In genomic region chr7:91832493-91833045, GRCh38 we compare ENCODE assay signal across 20 cellular contexts. TPM values are rescaled to one million over a fixed set of nuclear protein-coding genes. Genes with fewer than 3 reads are reported as not detected.
DNase-seq lines count a peak whose midpoint lies in the region; ATAC-seq and TF ChIP-seq lines count a peak whose summit lies in the region.
"Had no signal": no experiment of that assay in that cellular context is flagged by ENCODE, and none has a peak within 500 bp of the region (broad histone marks: within the 10 kb centered on the region; RNA-seq: fewer than 3 reads in every experiment).

No MANE protein-coding gene starts in this region.

- 81 to 86% methylated on average over 7 of the region's 7 CpGs for WGBS in GM23248 (ENCODE audit: low coverage in 1 of 2, low lambda C conversion rate in 2 of 2, missing lambda C conversion rate in 2 of 2), 2 experiments

- in situ Hi-C loops in GM23248 (cut with MboI) = no loop called here

- no peaks in the 10 kb centered on the region for H3K27me3 ChIP-seq in GM23248 (replicated peaks; ENCODE audit: insufficient read depth)
- H3K27me3 ChIP-seq in RWPE2 (ENCODE audit: insufficient read depth, poor library complexity, severe bottlenecking) = no peaks in the 10 kb centered on the region
- H3K27me3 ChIP-seq in foreskin keratinocyte = no peaks in the 10 kb centered on the region
- H3K27me3 ChIP-seq: BLaER1 had no signal

- peak; percentile 25 for DNase-seq in GM23248
- DNase-seq in RWPE2 (ENCODE audit: low spot score) = no peak
- peak in 1 of 2 donors; percentile 55 for DNase-seq in foreskin keratinocyte
- DNase-seq in nephron progenitor cell = no peak
- DNase-seq in stimulated activated CD4-positive, alpha-beta T cell treated with anti-CD3 and anti-CD28 coated beads, Interleukin-4, amount 100 ng/mL, for 24 hours = no peak
- DNase-seq in activated naive CD4-positive, alpha-beta T cell treated with anti-CD3 and anti-CD28 coated beads, Interleukin-2, amount 50 U/mL, for 16 hours = no peak
- DNase-seq: CD4-positive, alpha-beta memory T cell; COR-L47; DMS 273 treated with DMSO at 0.1 percent for 48 hours; DMS53; DND-41; EL; KBM-7 had no signal

- no peaks in the 10 kb centered on the region for H3K9me3 ChIP-seq in GM23248 (ENCODE audit: low read depth)
- no peaks in the 10 kb centered on the region for H3K9me3 ChIP-seq in RWPE2 (ENCODE audit: severe bottlenecking)
- H3K9me3 ChIP-seq: BLaER1, HAP-1 had no signal

- no peaks in the 10 kb centered on the region for H3K4me1 Mint-ChIP-seq in nephron progenitor cell

- ATAC-seq in RWPE2 (ENCODE audit: low read depth) (peak; percentile 44; the same call in 1 of the 3 replicates), foreskin keratinocyte (peak; percentile 39), HG03469 (IDR thresholded peaks at IDR 0.05; ENCODE audit: unreplicated experiment) (no peak), HG03354 (IDR thresholded peaks at IDR 0.05; ENCODE audit: poor library complexity, severe bottlenecking, unreplicated experiment) (no peak)
- ATAC-seq: GM12878 had no signal

- H3K4me3 ChIP-seq in GM23248 (no peak overlapping the region), RWPE2 (ENCODE audit: severe bottlenecking) (no peak overlapping the region)
- H3K4me3 ChIP-seq: BLaER1, GM12878, HAP-1 had no signal

- H3F3A ChIP-seq in GM23248 (ENCODE audit: insufficient read depth) = no peaks in the 10 kb centered on the region

- no peak overlapping the region for H3K9ac ChIP-seq in GM23248
- H3K9ac ChIP-seq: BLaER1 had no signal

- H3K9me3 Mint-ChIP-seq in nephron progenitor cell = no peaks in the 10 kb centered on the region
- H3K9me3 Mint-ChIP-seq: CD14-positive monocyte; CD4-positive, alpha-beta memory T cell; IgD-negative memory B cell had no signal

- H3K27ac ChIP-seq in GM23248 = no peak overlapping the region
- H3K27ac ChIP-seq in RWPE2 (ENCODE audit: poor library complexity, severe bottlenecking) = no peak overlapping the region
- no peak overlapping the region for H3K27ac ChIP-seq in foreskin keratinocyte
- H3K27ac ChIP-seq: BLaER1 had no signal

- no peaks in the 10 kb centered on the region for H4K20me1 ChIP-seq in GM23248 (ENCODE audit: insufficient read depth)
- H4K20me1 ChIP-seq: BLaER1 had no signal

- H3K4me1 ChIP-seq in GM23248 (ENCODE audit: insufficient read depth) (no peaks in the 10 kb centered on the region; the same call in 1 of the 2 replicates), RWPE2 (ENCODE audit: insufficient read depth, poor library complexity, severe bottlenecking) (peaks cover 6% of the 10 kb centered on the region), foreskin keratinocyte (peaks cover 16% of the 10 kb centered on the region)
- H3K4me1 ChIP-seq: BLaER1 had no signal

- H3K79me2 ChIP-seq in GM23248 (ENCODE audit: insufficient read depth) = no peaks in the 10 kb centered on the region

- H3K36me3 ChIP-seq in GM23248 (ENCODE audit: low read depth) (no peaks in the 10 kb centered on the region), RWPE2 (ENCODE audit: low read depth) (no peaks in the 10 kb centered on the region)
- H3K36me3 ChIP-seq: BLaER1, HAP-1 had no signal

- peaks cover 3% of the 10 kb centered on the region for H3K27me3 Mint-ChIP-seq in nephron progenitor cell (ENCODE audit: low read depth, poor library complexity)
- H3K27me3 Mint-ChIP-seq: CD4-positive, alpha-beta memory T cell had no signal

- TF ChIP-seq CTCF in RWPE2 (IDR thresholded peaks at IDR 0.05; ENCODE audit: poor library complexity, severe bottlenecking) = no peak
- no peak for TF ChIP-seq CTCF in foreskin keratinocyte (conservative IDR thresholded peaks at IDR 0.05)
- no peak for TF ChIP-seq CTCF in nephron progenitor cell (IDR thresholded peaks at IDR 0.05)

- no peaks in the 10 kb centered on the region for H3K9me2 ChIP-seq in GM23248 (ENCODE audit: insufficient read depth)

- H3K4me2 ChIP-seq in GM23248 (ENCODE audit: unreplicated experiment) = no peak overlapping the region
- H3K4me2 ChIP-seq: BLaER1 had no signal

- H2AFZ ChIP-seq in GM23248 = no peak overlapping the region

- H3K4me3 Mint-ChIP-seq in nephron progenitor cell = no peak overlapping the region
- H3K4me3 Mint-ChIP-seq: CD14-positive monocyte; CD4-positive, alpha-beta memory T cell; IgD-negative memory B cell had no signal

- H3K36me3 Mint-ChIP-seq in nephron progenitor cell (ENCODE audit: low read depth) = no peaks in the 10 kb centered on the region
- H3K36me3 Mint-ChIP-seq: CD14-positive monocyte; CD4-positive, alpha-beta memory T cell had no signal

- peak overlapping the region; percentile 39 for H3K27ac Mint-ChIP-seq in nephron progenitor cell
- H3K27ac Mint-ChIP-seq: CD4-positive, alpha-beta memory T cell; IgD-negative memory B cell had no signal

RNA-seq across cellular contexts. Expression of gene MTERF1, which starts 47.9 kb away (rescaled TPM):
- total RNA-seq in GM23248 (2014; rRNA removed; shearing (Covaris generic)) = 4.0 and 7.1 TPM in 2 replicates
- 9.2 and 9.7 TPM in 2 replicates for polyA plus RNA-seq in GM23248 (2016; fragmentation: Nextera tagmentation; extraction: Ambion mirVana)
- 10.9 and 11.0 TPM in 2 replicates for total RNA-seq in foreskin keratinocyte
- polyA plus RNA-seq in foreskin keratinocyte = 5.6 and 6.3 TPM in 2 replicates

Comparison
In these comparisons a context has a peak if more than half of its experiments do, and no peak if none do; other contexts are left out.
1. ATAC-seq: peak in RWPE2 (single experiment) and foreskin keratinocyte (single experiment); none in HG03469 (single experiment) and HG03354 (single experiment).